In genomic region chr17:5500804-5501391, GRCh38 we compare ENCODE assay signal across 7 cellular contexts. TPM values are rescaled to one million over a fixed set of nuclear protein-coding genes. Genes with fewer than 3 reads are reported as not detected.
DNase-seq lines count a peak whose midpoint lies in the region; ATAC-seq and TF ChIP-seq lines count a peak whose summit lies in the region.

No MANE protein-coding gene starts in this region.

- no peaks in the 10 kb centered on the region for H3K36me3 ChIP-seq in colonic mucosa

- DNase-seq in NCI-H2227 (lab: John Stamatoyannopoulos, UW; ENCODE audit: unreplicated experiment) (peak; percentile 97), colonic mucosa (peak; percentile 44), kidney tubule cell (ENCODE audit: low spot score) (peak; percentile 76)
- peak; percentile 69 for DNase-seq in activated CD4-positive, alpha-beta T cell treated with anti-CD3 and anti-CD28 coated beads, Interleukin-2, amount 50 U/mL, for 1 hour
- peak; percentile 83 for DNase-seq in stimulated activated CD4-positive, alpha-beta T cell treated with anti-CD3 and anti-CD28 coated beads, Interleukin-15, amount 100 ng/mL, for 24 hours

- intact Hi-C loops in colonic mucosa (cut with DNase I) = no loop called here

- H3K9ac ChIP-seq in colonic mucosa (ENCODE audit: low read depth in 2 of 2, low read length in 2 of 2) = peak overlapping the region; percentile 34 to 63

- H3K27ac ChIP-seq in colonic mucosa = no peak overlapping the region

- TF ChIP-seq CTCF in colonic mucosa (IDR thresholded peaks at IDR 0.05) = no peak

- H3K27me3 ChIP-seq in colonic mucosa = peaks cover 16% of the 10 kb centered on the region

- H3K4me3 ChIP-seq in colonic mucosa = peak overlapping the region; percentile 33

- no peaks in the 10 kb centered on the region for H3K4me1 ChIP-seq in colonic mucosa

- no peaks in the 10 kb centered on the region for H3K9me3 ChIP-seq in colonic mucosa

- ATAC-seq in GM19395 (IDR thresholded peaks at IDR 0.05; ENCODE audit: unreplicated experiment) = peak; percentile 60
- no peak for ATAC-seq in GM21526 (IDR thresholded peaks at IDR 0.05; ENCODE audit: low FRiP score, unreplicated experiment)

RNA-seq across cellular contexts. Expression of gene MIS12, which starts 14.5 kb away (rescaled TPM):
- total RNA-seq in colonic mucosa = 10 to 100 TPM; 13.6 to 16.7 TPM

RNA-seq across cellular contexts. Expression of gene DERL2, which starts 14.9 kb away (rescaled TPM):
- total RNA-seq in colonic mucosa = 10 to 100 TPM; 63.1 to 63.7 TPM

RNA-seq across cellular contexts. Expression of gene DHX33, which starts 32.1 kb away (rescaled TPM):
- total RNA-seq in colonic mucosa = 10 to 100 TPM in 1 of 2 donors, 1 to 10 TPM in 1; 8.3 to 14.3 TPM

Comparison
In these comparisons a context has a peak if more than half of its experiments do, and no peak if none do; other contexts are left out.
1. DNase-seq: peak in every context shown above with its lines; median percentile 97 in NCI-H2227; 83 in stimulated activated CD4-positive, alpha-beta T cell treated with anti-CD3 and anti-CD28 coated beads, Interleukin-15, amount 100 ng/mL, for 24 hours; 76 in kidney tubule cell; 69 in activated CD4-positive, alpha-beta T cell treated with anti-CD3 and anti-CD28 coated beads, Interleukin-2, amount 50 U/mL, for 1 hour; 44 in colonic mucosa.